In genomic region chr5:79759848-79760247, GRCh38 we compare ENCODE assay signal across 29 cellular contexts.
"Had no signal": no experiment of that assay in that cellular context is flagged by ENCODE, and none has a peak within 500 bp of the region (broad histone marks: within the 10 kb centered on the region; RNA-seq: fewer than 3 reads in every experiment).

No MANE protein-coding gene starts in this region.

- H3K27me3 ChIP-seq: adrenal gland, body of pancreas, colonic mucosa, foreskin keratinocyte, gastroesophageal sphincter, heart right ventricle had no signal

- ATAC-seq: activated CD4-positive, alpha-beta T cell treated with anti-CD3 and anti-CD28 coated beads for 36 hours; activated CD8-positive, alpha-beta memory T cell treated with anti-CD3 and anti-CD28 coated beads, Interleukin-2, amount 10 ng/mL, durations not matched to agents 7 days and 5 days; activated CD8-positive, alpha-beta T cell treated with anti-CD3 and anti-CD28 coated beads, Interleukin-2, amount 10 ng/mL, durations not matched to agents 7 days and 5 days; activated naive CD4-positive, alpha-beta T cell treated with anti-CD3 and anti-CD28 coated beads, Interleukin-2, amount 50 U/mL, for 72 hours; activated naive CD8-positive, alpha-beta T cell treated with anti-CD3 and anti-CD28 coated beads, Interleukin-2, amount 50 U/mL, for 24 hours; body of pancreas; gastroesophageal sphincter; T-helper 17 cell had no signal

- H3K9me3 Mint-ChIP-seq: activated CD4-positive, alpha-beta T cell treated with anti-CD3 and anti-CD28 coated beads, Interleukin-2, amount 10 ng/mL, durations not matched to agents 24 days and 14 days; activated naive CD4-positive, alpha-beta T cell treated with anti-CD3 and anti-CD28 coated beads, Interleukin-2, amount 10 ng/mL, durations not matched to agents 7 days and 5 days; activated naive CD8-positive, alpha-beta T cell treated with anti-CD3 and anti-CD28 coated beads, Interleukin-2, amount 50 U/mL, for 24 hours; activated T-helper 1 cell treated with anti-CD3 and anti-CD28 coated beads, Interleukin-12 subunit alpha, Interleukin-12 subunit beta, Interleukin-2, Interleukin-4 antibody, amounts not matched to agents 30 ng/mL and 10 ng/mL and 1 ng/mL, durations not matched to agents 14 hours and 24 hours and 36 hours had no signal

- H3K4me3 Mint-ChIP-seq: activated CD4-positive, alpha-beta memory T cell treated with anti-CD3 and anti-CD28 coated beads for 36 hours; activated CD4-positive, alpha-beta T cell treated with anti-CD3 and anti-CD28 coated beads for 36 hours; activated CD4-positive, alpha-beta T cell treated with anti-CD3 and anti-CD28 coated beads, Interleukin-2, amount 10 ng/mL, durations not matched to agents 24 days and 14 days; activated CD8-positive, alpha-beta memory T cell treated with anti-CD3 and anti-CD28 coated beads, Interleukin-2, amount 10 ng/mL, durations not matched to agents 7 days and 5 days; activated CD8-positive, alpha-beta T cell treated with anti-CD3 and anti-CD28 coated beads, Interleukin-2, amount 10 ng/mL, durations not matched to agents 7 days and 5 days; activated naive CD4-positive, alpha-beta T cell treated with anti-CD3 and anti-CD28 coated beads, Interleukin-2, amount 10 ng/mL, durations not matched to agents 7 days and 5 days; activated naive CD8-positive, alpha-beta T cell treated with anti-CD3 and anti-CD28 coated beads, Interleukin-2, amount 50 U/mL, for 24 hours; activated T-helper 1 cell treated with anti-CD3 and anti-CD28 coated beads, Interleukin-12 subunit alpha, Interleukin-12 subunit beta, Interleukin-2, Interleukin-4 antibody, amounts not matched to agents 30 ng/mL and 10 ng/mL and 1 ng/mL, durations not matched to agents 14 hours and 24 hours and 36 hours; T-helper 17 cell; T-helper 2 cell treated with Interferon-gamma antibody and Interleukin-4, amounts not matched to agents 5 μg/mL and 100 μg/mL, for 36 hours had no signal

- H3K27ac ChIP-seq: adrenal gland, body of pancreas, colonic mucosa, foreskin keratinocyte, gastroesophageal sphincter, WERI-Rb-1 had no signal

- H3K4me1 ChIP-seq: adrenal gland, colonic mucosa, foreskin keratinocyte, gastroesophageal sphincter had no signal

- H3K36me3 Mint-ChIP-seq: activated CD4-positive, alpha-beta memory T cell treated with anti-CD3 and anti-CD28 coated beads for 36 hours; activated CD8-positive, alpha-beta memory T cell treated with anti-CD3 and anti-CD28 coated beads, Interleukin-2, amount 10 ng/mL, durations not matched to agents 7 days and 5 days; activated naive CD4-positive, alpha-beta T cell treated with anti-CD3 and anti-CD28 coated beads, Interleukin-2, amount 10 ng/mL, durations not matched to agents 7 days and 5 days; activated naive CD4-positive, alpha-beta T cell treated with anti-CD3 and anti-CD28 coated beads, Interleukin-2, amount 50 U/mL, for 72 hours had no signal

- H3K4me3 ChIP-seq: adrenal gland, body of pancreas, colonic mucosa, gastroesophageal sphincter, heart right ventricle had no signal

- H3K27me3 Mint-ChIP-seq: activated CD4-positive, alpha-beta memory T cell treated with anti-CD3 and anti-CD28 coated beads for 36 hours; activated CD4-positive, alpha-beta T cell treated with anti-CD3 and anti-CD28 coated beads for 36 hours; activated CD4-positive, alpha-beta T cell treated with anti-CD3 and anti-CD28 coated beads, Interleukin-2, amount 10 ng/mL, durations not matched to agents 24 days and 14 days; activated naive CD4-positive, alpha-beta T cell treated with anti-CD3 and anti-CD28 coated beads, Interleukin-2, amount 10 ng/mL, durations not matched to agents 7 days and 5 days; activated naive CD8-positive, alpha-beta T cell treated with anti-CD3 and anti-CD28 coated beads, Interleukin-2, amount 50 U/mL, for 24 hours; T-helper 17 cell had no signal

- H3K9me3 ChIP-seq: adrenal gland, body of pancreas, colonic mucosa, gastroesophageal sphincter had no signal

- H3K36me3 ChIP-seq: adrenal gland, colonic mucosa, WERI-Rb-1 had no signal

- DNase-seq: activated CD4-positive, alpha-beta memory T cell treated with anti-CD3 and anti-CD28 coated beads for 36 hours; activated CD4-positive, alpha-beta T cell treated with anti-CD3 and anti-CD28 coated beads for 36 hours; activated CD4-positive, alpha-beta T cell treated with anti-CD3 and anti-CD28 coated beads, Interleukin-2, amount 10 ng/mL, durations not matched to agents 24 days and 14 days; activated CD4-positive, CD25-positive, alpha-beta regulatory T cell; activated CD4-positive, CD25-positive, alpha-beta regulatory T cell treated with anti-CD3 and anti-CD28 coated beads, Interleukin-2, amount 50 U/mL, for 72 hours; activated CD8-positive, alpha-beta memory T cell treated with anti-CD3 and anti-CD28 coated beads, Interleukin-2, amount 10 ng/mL, durations not matched to agents 7 days and 5 days; activated CD8-positive, alpha-beta memory T cell treated with anti-CD3 and anti-CD28 coated beads, Interleukin-2, amount 50 U/mL, for 4 hours; activated CD8-positive, alpha-beta T cell treated with anti-CD3 and anti-CD28 coated beads, Interleukin-2, amount 10 ng/mL, durations not matched to agents 7 days and 5 days; activated gamma-delta T cell; activated naive CD4-positive, alpha-beta T cell; activated naive CD4-positive, alpha-beta T cell treated with anti-CD3 and anti-CD28 coated beads, Interleukin-2, amount 10 ng/mL, durations not matched to agents 7 days and 5 days; activated naive CD8-positive, alpha-beta T cell treated with anti-CD3 and anti-CD28 coated beads, Interleukin-2, amount 50 U/mL, for 24 hours; activated T-cell treated with anti-CD3 and anti-CD28 coated beads, Interleukin-2, amount 50 U/mL, for 1 hour; activated T-cell treated with anti-CD3 and anti-CD28 coated beads, Interleukin-2, amount 50 U/mL, for 48 hours; aorta; body of pancreas; colonic mucosa; effector CD8-positive, alpha-beta T cell; heart right ventricle; T-helper 1 cell; T-helper 17 cell; T1000; WERI-Rb-1 had no signal

- H3K27ac Mint-ChIP-seq: activated CD4-positive, alpha-beta memory T cell treated with anti-CD3 and anti-CD28 coated beads for 36 hours; activated CD4-positive, alpha-beta T cell treated with anti-CD3 and anti-CD28 coated beads for 36 hours; activated CD4-positive, alpha-beta T cell treated with anti-CD3 and anti-CD28 coated beads, Interleukin-2, amount 10 ng/mL, durations not matched to agents 24 days and 14 days; activated CD8-positive, alpha-beta memory T cell treated with anti-CD3 and anti-CD28 coated beads, Interleukin-2, amount 10 ng/mL, durations not matched to agents 7 days and 5 days; activated CD8-positive, alpha-beta T cell treated with anti-CD3 and anti-CD28 coated beads, Interleukin-2, amount 10 ng/mL, durations not matched to agents 7 days and 5 days; activated naive CD4-positive, alpha-beta T cell treated with anti-CD3 and anti-CD28 coated beads, Interleukin-2, amount 10 ng/mL, durations not matched to agents 7 days and 5 days; activated naive CD4-positive, alpha-beta T cell treated with anti-CD3 and anti-CD28 coated beads, Interleukin-2, amount 50 U/mL, for 72 hours; activated naive CD8-positive, alpha-beta T cell treated with anti-CD3 and anti-CD28 coated beads, Interleukin-2, amount 50 U/mL, for 24 hours; activated T-helper 1 cell treated with anti-CD3 and anti-CD28 coated beads, Interleukin-12 subunit alpha, Interleukin-12 subunit beta, Interleukin-2, Interleukin-4 antibody, amounts not matched to agents 30 ng/mL and 10 ng/mL and 1 ng/mL, durations not matched to agents 14 hours and 24 hours and 36 hours; T-helper 17 cell; T-helper 2 cell treated with Interferon-gamma antibody and Interleukin-4, amounts not matched to agents 5 μg/mL and 100 μg/mL, for 36 hours had no signal
